In genomic region chr3:33908209-33908851, GRCh38 we compare ENCODE assay signal across 16 cellular contexts.
DNase-seq lines count a peak whose midpoint lies in the region; ATAC-seq lines count a peak whose summit lies in the region.
"Had no signal": no experiment of that assay in that cellular context is flagged by ENCODE, and none has a peak within 500 bp of the region (broad histone marks: within the 10 kb centered on the region; RNA-seq: fewer than 3 reads in every experiment).

No MANE protein-coding gene starts in this region.

- no peaks in the 10 kb centered on the region for H3K27me3 ChIP-seq in skeletal muscle tissue (ENCODE audit: control insufficient read depth in 3 of 3, insufficient read depth in 3 of 3, low read length in 3 of 3)

- H3K4me3 ChIP-seq in skeletal muscle tissue (ENCODE audit: low read length in 3 of 3): peak overlapping the region in 2 of 3 donors; percentile 25 to 45
- H3K4me3 ChIP-seq: BLaER1, GM12878 had no signal

- H3K9me3 ChIP-seq in skeletal muscle tissue (ENCODE audit: control insufficient read depth in 3 of 3, low read length in 3 of 3): no peaks in the 10 kb centered on the region
- H3K9me3 ChIP-seq: BLaER1 had no signal

- no peak for DNase-seq in Right ventricle myocardium superior
- no peak for DNase-seq in cardiac septum (ENCODE audit: low spot score)
- no peak for DNase-seq in left cardiac atrium
- peak; percentile 20 for DNase-seq in islet precursor cell
- no peak for DNase-seq in activated effector memory CD4-positive, alpha-beta T cell treated with Interleukin-2 at 50 U/mL for 16 hours
- DNase-seq in stimulated activated CD4-positive, alpha-beta T cell treated with anti-CD3 and anti-CD28 coated beads, Interleukin-4, amount 100 ng/mL, for 4 hours: no peak
- DNase-seq: 8988T; Calu3; CD8-positive, alpha-beta T cell; DND-41; EL; H9 had no signal

- intact Hi-C loops in Right ventricle myocardium superior (cut with DNase I): no loop called here
- intact Hi-C loops in cardiac septum (cut with DNase I): no loop called here
- intact Hi-C loops in left cardiac atrium (cut with DNase I): no loop called here

- H3K36me3 ChIP-seq in skeletal muscle tissue (ENCODE audit: control insufficient read depth in 3 of 3, insufficient read depth in 3 of 3, low read length in 3 of 3): no peaks in the 10 kb centered on the region
- H3K36me3 ChIP-seq: BLaER1 had no signal

- peaks cover 0 to 10% (median 8%) of the 10 kb centered on the region in 3 donors for H3K4me1 ChIP-seq in skeletal muscle tissue (ENCODE audit: control insufficient read depth in 3 of 3, insufficient read depth in 3 of 3, low read length in 3 of 3)
- H3K4me1 ChIP-seq: BLaER1 had no signal

- peak; percentile 91 for ATAC-seq in Right ventricle myocardium superior (ENCODE audit: poor library complexity)
- ATAC-seq in left cardiac atrium: peak; percentile 60 to 82
- ATAC-seq in GM21723 (IDR thresholded peaks at IDR 0.05; ENCODE audit: unreplicated experiment): no peak
- ATAC-seq: CD8-positive, alpha-beta T cell; GM12878 had no signal

- peak overlapping the region in 1 of 3 donors; percentile 40 for H3K9ac ChIP-seq in skeletal muscle tissue (ENCODE audit: low read depth in 1 of 3, low read length in 3 of 3)
- H3K9ac ChIP-seq: BLaER1 had no signal

- H3K27ac ChIP-seq in skeletal muscle tissue (ENCODE audit: low read depth, low read length): no peak overlapping the region
- H3K27ac ChIP-seq: BLaER1 had no signal
